ENCODE assay signal across 8 cellular contexts in the genomic region with DNA sequence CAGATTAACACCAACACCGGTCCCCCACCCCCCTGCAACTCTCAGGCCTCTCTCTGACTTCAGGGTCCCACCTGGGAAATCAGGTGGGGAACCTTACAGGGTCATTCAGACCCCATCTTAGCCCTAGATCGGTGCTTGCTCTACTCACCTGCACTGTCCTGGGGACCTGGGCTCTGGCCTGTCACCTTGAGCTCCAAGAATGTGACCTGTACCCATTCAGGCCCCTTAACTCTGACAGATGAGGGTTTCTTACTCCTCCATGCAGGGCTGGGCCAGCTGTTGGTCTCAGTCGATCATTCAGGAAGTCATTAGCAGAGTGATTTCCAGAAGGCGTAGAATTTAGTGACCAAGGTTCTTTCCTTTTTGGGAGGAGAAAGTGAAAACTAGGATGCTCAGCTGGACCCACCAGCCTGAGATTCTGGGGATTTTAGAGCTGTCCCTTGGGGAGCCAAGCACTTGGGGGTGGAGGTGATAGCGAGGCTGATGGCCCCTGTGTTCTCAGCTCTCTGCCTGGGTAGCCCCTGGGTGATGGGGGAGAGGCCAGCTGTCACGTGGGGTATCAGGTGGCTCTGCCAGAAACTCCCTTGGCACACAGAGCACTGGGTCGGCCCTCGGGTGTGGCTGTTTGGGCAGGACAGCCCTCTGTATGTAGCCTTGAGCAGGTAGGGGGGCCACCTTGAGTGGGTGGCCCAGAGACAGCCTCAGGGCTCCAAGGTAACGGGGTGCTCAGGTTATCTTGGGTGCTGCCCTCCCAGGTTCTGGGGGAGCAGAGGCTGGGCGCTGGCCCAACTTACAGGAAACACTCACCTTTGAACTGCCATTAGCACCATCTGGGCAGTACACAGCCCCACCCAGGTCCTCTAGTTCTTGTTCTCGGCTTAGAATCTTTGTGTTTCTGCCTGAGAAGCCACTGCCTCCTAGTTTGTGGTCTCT. TPM values are rescaled to one million over a fixed set of nuclear protein-coding genes. Genes with fewer than 3 reads are reported as not detected.
A peak's percentile ranks its signal among the peaks of the same experiment; 100 is the strongest.
DNase-seq lines count a peak whose midpoint lies in the region; ATAC-seq and TF ChIP-seq lines count a peak whose summit lies in the region.

No MANE protein-coding gene starts in this region.

- H3K4me1 ChIP-seq in effector memory CD4-positive, alpha-beta T cell (ENCODE audit: control insufficient read depth, insufficient read depth, low read length, poor library complexity, severe bottlenecking) = peaks cover 70% of the 10 kb centered on the region
- H3K4me1 ChIP-seq in mesendoderm (ENCODE audit: control insufficient read depth, low read depth, low read length) = peaks cover 8% of the 10 kb centered on the region

- H3K4me3 ChIP-seq in GM08714 (ENCODE audit: low read length) = peak overlapping the region; percentile 71
- peak overlapping the region; percentile 57 for H3K4me3 ChIP-seq in effector memory CD4-positive, alpha-beta T cell (ENCODE audit: insufficient read depth, low read depth, low read length, poor library complexity, severe bottlenecking)
- no peak overlapping the region for H3K4me3 ChIP-seq in mesendoderm (ENCODE audit: low read length)

- peak overlapping the region; percentile 98 for H3K4me3 Mint-ChIP-seq in T-helper 2 cell treated with Interferon-gamma antibody and Interleukin-4, amounts not matched to agents 5 μg/mL and 100 μg/mL, for 36 hours
- H3K4me3 Mint-ChIP-seq in neural crest cell = peak overlapping the region; percentile 38

- no peak overlapping the region for H4K8ac ChIP-seq in mesendoderm (ENCODE audit: low read depth, low read length)

- peak; percentile 41 for DNase-seq in T-helper 2 cell treated with Interferon-gamma antibody and Interleukin-4, amounts not matched to agents 5 μg/mL and 100 μg/mL, for 36 hours (ENCODE audit: low spot score)
- peak in 1 of 3 donors; percentile 47 for DNase-seq in effector memory CD4-positive, alpha-beta T cell
- DNase-seq in neural crest cell (ENCODE audit: low read depth, low spot score) (no peak), epidermal melanocyte (ENCODE audit: insufficient read length, low spot score) (no peak), COLO829 (ENCODE audit: low spot score) (no peak), mesendoderm (no peak)

- H3K18ac ChIP-seq in mesendoderm (ENCODE audit: low read length) = no peak overlapping the region

- WGBS in mesendoderm (ENCODE audit: extremely low coverage, insufficient coverage, low lambda C conversion rate) = no CpG with 5 or more reads among the region's 11 CpGs

- no peak overlapping the region for H2BK15ac ChIP-seq in mesendoderm (replicated peaks; ENCODE audit: low read depth)

- no peak overlapping the region for H2AK5ac ChIP-seq in mesendoderm (ENCODE audit: low read length)

- H3K79me1 ChIP-seq in mesendoderm (ENCODE audit: low read length) = peaks cover 5% of the 10 kb centered on the region

- H3K27me3 Mint-ChIP-seq in T-helper 2 cell treated with Interferon-gamma antibody and Interleukin-4, amounts not matched to agents 5 μg/mL and 100 μg/mL, for 36 hours (ENCODE audit: low read depth) = no peaks in the 10 kb centered on the region
- peaks cover under 1% of the 10 kb centered on the region for H3K27me3 Mint-ChIP-seq in neural crest cell (ENCODE audit: low read depth)

- no peaks in the 10 kb centered on the region for H3K9me3 Mint-ChIP-seq in T-helper 2 cell treated with Interferon-gamma antibody and Interleukin-4, amounts not matched to agents 5 μg/mL and 100 μg/mL, for 36 hours
- no peaks in the 10 kb centered on the region for H3K9me3 Mint-ChIP-seq in neural crest cell

- H3K27ac Mint-ChIP-seq in T-helper 2 cell treated with Interferon-gamma antibody and Interleukin-4, amounts not matched to agents 5 μg/mL and 100 μg/mL, for 36 hours = peak overlapping the region; percentile 88
- H3K27ac Mint-ChIP-seq in neural crest cell (ENCODE audit: unreplicated experiment) = no peak overlapping the region

- H3K27me3 ChIP-seq in effector memory CD4-positive, alpha-beta T cell (replicated peaks; ENCODE audit: control insufficient read depth, insufficient read depth, low read length, poor library complexity, severe bottlenecking) = no peaks in the 10 kb centered on the region
- H3K27me3 ChIP-seq in mesendoderm (ENCODE audit: insufficient read depth, low read length, poor library complexity) = no peaks in the 10 kb centered on the region

- H2BK120ac ChIP-seq in mesendoderm (ENCODE audit: low read depth, low read length) = no peak overlapping the region

- no peak overlapping the region for H3K9ac ChIP-seq in mesendoderm (ENCODE audit: low read length)

- H3K4me1 Mint-ChIP-seq in T-helper 2 cell treated with Interferon-gamma antibody and Interleukin-4, amounts not matched to agents 5 μg/mL and 100 μg/mL, for 36 hours (ENCODE audit: low read depth) = peaks cover 38% of the 10 kb centered on the region
- peaks cover 44% of the 10 kb centered on the region for H3K4me1 Mint-ChIP-seq in neural crest cell

- no peak overlapping the region for H3K4ac ChIP-seq in mesendoderm (ENCODE audit: low read depth, low read length)

- no peak for TF ChIP-seq CTCF in neural crest cell (conservative IDR thresholded peaks at IDR 0.05)

- H4K5ac ChIP-seq in mesendoderm (ENCODE audit: low read length) = no peak overlapping the region

- H3K4me2 ChIP-seq in mesendoderm (ENCODE audit: low read length) = no peak overlapping the region

- H2BK5ac ChIP-seq in mesendoderm (ENCODE audit: low read length) = no peak overlapping the region

- H3K79me2 ChIP-seq in mesendoderm (ENCODE audit: control insufficient read depth, insufficient read depth, low read length) = peaks cover 11% of the 10 kb centered on the region

- no peaks in the 10 kb centered on the region for H3K9me3 ChIP-seq in effector memory CD4-positive, alpha-beta T cell (ENCODE audit: control insufficient read depth, low read length)

- no peak overlapping the region for H3K56ac ChIP-seq in mesendoderm (ENCODE audit: low read length)

- no peak overlapping the region for H3K23ac ChIP-seq in mesendoderm (ENCODE audit: low read length)

- H3K27ac ChIP-seq in effector memory CD4-positive, alpha-beta T cell (ENCODE audit: insufficient read depth, low read length, poor library complexity, severe bottlenecking) = peak overlapping the region; percentile 87
- no peak overlapping the region for H3K27ac ChIP-seq in mesendoderm (ENCODE audit: low read depth, low read length)

- peaks cover 13% of the 10 kb centered on the region for H3K36me3 ChIP-seq in effector memory CD4-positive, alpha-beta T cell (ENCODE audit: control insufficient read depth, insufficient read depth, low read length)
- peaks cover 2% of the 10 kb centered on the region for H3K36me3 ChIP-seq in mesendoderm (ENCODE audit: control insufficient read depth, insufficient read depth, low read length)

- ATAC-seq in HG02678 (IDR thresholded peaks at IDR 0.05; ENCODE audit: unreplicated experiment) = peak; percentile 41

- H3K36me3 Mint-ChIP-seq in T-helper 2 cell treated with Interferon-gamma antibody and Interleukin-4, amounts not matched to agents 5 μg/mL and 100 μg/mL, for 36 hours (ENCODE audit: low read depth) = peaks cover 49% of the 10 kb centered on the region
- H3K36me3 Mint-ChIP-seq in neural crest cell (ENCODE audit: low read depth) = peaks cover 11% of the 10 kb centered on the region

RNA-seq across cellular contexts. Expression of a gene that starts 0.7 kb away (rescaled TPM):
- 1.6 and 2.1 TPM in 2 replicates for total RNA-seq in neural crest cell
- 0.13 TPM for polyA plus RNA-seq in mesendoderm (2013, experiment 1 of 2)
- 0.18 TPM for polyA plus RNA-seq in mesendoderm (2013, experiment 2 of 2)

RNA-seq across cellular contexts. Expression of a gene that starts 5.0 kb away (rescaled TPM):
- 47.6 and 48.4 TPM in 2 replicates for total RNA-seq in neural crest cell
- polyA plus RNA-seq in mesendoderm (2013, experiment 1 of 2) = 59.4 TPM
- 59.3 TPM for polyA plus RNA-seq in mesendoderm (2013, experiment 2 of 2)

RNA-seq across cellular contexts. Expression of a gene that starts 9.0 kb away (rescaled TPM):
- 18.6 and 21.2 TPM in 2 replicates for total RNA-seq in neural crest cell
- 2.4 TPM for polyA plus RNA-seq in mesendoderm (2013, experiment 1 of 2)
- 2.5 TPM for polyA plus RNA-seq in mesendoderm (2013, experiment 2 of 2)

RNA-seq across cellular contexts. Expression of a gene that starts 14.7 kb away (rescaled TPM):
- total RNA-seq in neural crest cell = 605 and 635 TPM in 2 replicates
- 156 TPM for polyA plus RNA-seq in mesendoderm (2013, experiment 1 of 2)
- polyA plus RNA-seq in mesendoderm (2013, experiment 2 of 2) = 158 TPM

RNA-seq across cellular contexts. Expression of a gene that starts 30.4 kb away (rescaled TPM):
- total RNA-seq in neural crest cell = 162 and 173 TPM in 2 replicates
- polyA plus RNA-seq in mesendoderm (2013, experiment 1 of 2) = 74.0 TPM
- 75.7 TPM for polyA plus RNA-seq in mesendoderm (2013, experiment 2 of 2)
